In the genomic region with DNA sequence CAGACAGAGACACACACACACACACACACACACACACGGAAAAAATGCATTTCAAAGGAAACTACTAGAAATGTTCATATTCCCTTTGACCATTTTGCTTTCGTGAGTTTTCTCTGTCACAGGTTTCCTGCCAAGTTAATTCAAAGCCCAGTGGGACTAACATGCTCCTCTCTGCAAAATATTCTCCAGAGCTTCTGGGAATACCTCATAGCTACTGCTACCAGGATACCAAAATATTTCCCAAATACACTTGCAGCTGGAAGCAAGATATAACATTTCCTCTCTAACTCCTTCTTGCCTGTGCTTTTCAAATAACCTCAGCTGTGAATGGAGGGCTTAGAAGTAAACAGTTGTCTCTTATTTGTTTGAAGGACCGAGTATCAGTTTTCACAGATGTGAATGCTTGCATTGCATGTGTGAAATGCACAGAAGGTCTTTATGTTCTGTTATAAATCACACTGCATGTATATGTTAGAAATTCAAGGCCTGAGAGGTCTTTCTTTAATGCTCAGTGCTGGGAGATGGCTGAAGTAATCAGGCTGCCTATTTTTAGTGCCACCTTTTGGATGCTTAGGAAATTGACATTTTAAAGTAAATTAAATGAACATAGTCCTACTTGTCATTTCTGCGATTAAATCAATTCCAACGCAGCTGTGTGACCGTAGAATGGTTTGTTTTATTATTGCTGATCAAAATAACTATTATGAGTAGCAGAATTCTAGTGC, we compare ENCODE assay signal across 11 cellular contexts. TPM values are rescaled to one million over a fixed set of nuclear protein-coding genes. Genes with fewer than 3 reads are reported as not detected.
DNase-seq lines count a peak whose midpoint lies in the region; ATAC-seq, FAIRE-seq and TF ChIP-seq lines count a peak whose summit lies in the region.
"Had no signal": no experiment of that assay in that cellular context is flagged by ENCODE, and none has a peak within 500 bp of the region (broad histone marks: within the 10 kb centered on the region; RNA-seq: fewer than 3 reads in every experiment).

No MANE protein-coding gene starts in this region.

- H3K4me1 ChIP-seq in BE2C (no peaks in the 10 kb centered on the region), KMS-11 (ENCODE audit: low read depth, poor library complexity, severe bottlenecking) (no peaks in the 10 kb centered on the region)

- H3K36me3 ChIP-seq in BE2C (peaks cover 36% of the 10 kb centered on the region), KMS-11 (ENCODE audit: insufficient read depth) (peaks cover 14% of the 10 kb centered on the region; the same call in 1 of the 2 replicates), bronchial epithelial cell (ENCODE audit: control insufficient read depth, insufficient read depth, low read length) (peaks cover 13% of the 10 kb centered on the region)

- no peak for DNase-seq in BE2C
- DNase-seq in bronchial epithelial cell (ENCODE audit: low read depth) = peak; percentile 1
- peak; percentile 10 for DNase-seq in midbrain (lab: John Stamatoyannopoulos, UW)
- no peak for DNase-seq in activated CD4-positive, alpha-beta T cell treated with anti-CD3 and anti-CD28 coated beads for 1 hour
- no peak for DNase-seq in NCI-H2196 (lab: John Stamatoyannopoulos, UW; ENCODE audit: unreplicated experiment)
- DNase-seq: right cardiac atrium had no signal

- no peak for FAIRE-seq in bronchial epithelial cell (lab: Jason Lieb, UNC)

- no peak overlapping the region for H3K9ac ChIP-seq in KMS-11

- H3K4me3 ChIP-seq in BE2C (ENCODE audit: low read depth, low read length) (no peak overlapping the region), KMS-11 (IDR thresholded peaks at IDR 0.05; ENCODE audit: insufficient read depth, low read depth, low read length) (no peak overlapping the region), bronchial epithelial cell (ENCODE audit: low read depth, low read length) (no peak overlapping the region)

- H2AFZ ChIP-seq in KMS-11 (ENCODE audit: low read depth) = no peak overlapping the region

- H3K4me2 ChIP-seq in KMS-11 = no peak overlapping the region

- no peak overlapping the region for H3K27ac ChIP-seq in KMS-11

- H3K9me3 ChIP-seq in BE2C = no peaks in the 10 kb centered on the region

- H3K79me2 ChIP-seq in KMS-11 (ENCODE audit: insufficient read depth, low read depth) = no peaks in the 10 kb centered on the region

- no peaks in the 10 kb centered on the region for H4K20me1 ChIP-seq in KMS-11 (ENCODE audit: insufficient read depth)

- no peak for ATAC-seq in GM21526 (IDR thresholded peaks at IDR 0.05; ENCODE audit: low FRiP score, unreplicated experiment)
- no peak for ATAC-seq in GM18519 (IDR thresholded peaks at IDR 0.05; ENCODE audit: low FRiP score, unreplicated experiment)

- TF ChIP-seq CTCF in BE2C (IDR thresholded peaks at IDR 0.05; ENCODE audit: low read depth, low read length) (peak; percentile 34), KMS-11 (conservative IDR thresholded peaks at IDR 0.05; ENCODE audit: low read depth, low read length) (peak; percentile 23; the same call in 1 of the 2 replicates), bronchial epithelial cell (IDR thresholded peaks at IDR 0.05; ENCODE audit: insufficient read depth, low read length, severe bottlenecking) (no peak)

- H3K27me3 ChIP-seq in BE2C = no peaks in the 10 kb centered on the region
- no peaks in the 10 kb centered on the region for H3K27me3 ChIP-seq in KMS-11 (ENCODE audit: insufficient read depth, low read depth)
- H3K27me3 ChIP-seq in bronchial epithelial cell (ENCODE audit: control insufficient read depth, insufficient read depth, low read length) = no peaks in the 10 kb centered on the region

RNA-seq across cellular contexts. Expression of a gene that starts 8.7 kb away (rescaled TPM):
- polyA plus RNA-seq in BE2C (2012; ENCODE audit: insufficient read depth, insufficient read length, low read depth) = not detected
- total RNA-seq in bronchial epithelial cell = 0.26 TPM in 1 of 2 replicates, not detected in the other
- total RNA-seq: G401, right cardiac atrium, temporal lobe had no signal
- polyA plus RNA-seq: right cardiac atrium had no signal

RNA-seq across cellular contexts. Expression of a gene that starts 17.2 kb away (rescaled TPM):
- polyA plus RNA-seq in BE2C (2012; ENCODE audit: insufficient read depth, insufficient read length, low read depth) = not detected
- 0.26 TPM in 1 of 2 replicates, not detected in the other for total RNA-seq in bronchial epithelial cell
- total RNA-seq: G401, temporal lobe had no signal

RNA-seq across cellular contexts. Expression of a gene that starts 47.4 kb away (rescaled TPM):
- 237 TPM for polyA plus RNA-seq in BE2C (2012; ENCODE audit: insufficient read depth, insufficient read length, low read depth)
- 60.0 and 83.6 TPM in 2 replicates for total RNA-seq in bronchial epithelial cell

Comparison
In these comparisons a context has a peak if more than half of its experiments do, and no peak if none do; other contexts are left out.
1. DNase-seq: peak in bronchial epithelial cell (single experiment) and midbrain (single experiment); none in BE2C (single experiment), activated CD4-positive, alpha-beta T cell treated with anti-CD3 and anti-CD28 coated beads for 1 hour (single experiment) and NCI-H2196 (single experiment).